ENCODE assay signal across 12 cellular contexts in genomic region chr17:67400193-67400592, GRCh38. TPM values are rescaled to one million over a fixed set of nuclear protein-coding genes. Genes with fewer than 3 reads are reported as not detected.
DNase-seq lines count a peak whose midpoint lies in the region; ATAC-seq, FAIRE-seq and TF ChIP-seq lines count a peak whose summit lies in the region.
"Had no signal": no experiment of that assay in that cellular context is flagged by ENCODE, and none has a peak within 500 bp of the region (broad histone marks: within the 10 kb centered on the region; RNA-seq: fewer than 3 reads in every experiment).

No MANE protein-coding gene starts in this region.

- no peak overlapping the region for H3K9ac ChIP-seq in endothelial cell of umbilical vein (replicated peaks; ENCODE audit: extremely low read depth, insufficient read depth, low read length)

- H3K4me1 ChIP-seq in left ventricle myocardium inferior: peaks cover 22% of the 10 kb centered on the region
- peaks cover 36% of the 10 kb centered on the region for H3K4me1 ChIP-seq in OCI-LY7 (ENCODE audit: insufficient read depth, low read length, poor library complexity, severe bottlenecking)
- no peaks in the 10 kb centered on the region for H3K4me1 ChIP-seq in endothelial cell of umbilical vein (ENCODE audit: control insufficient read depth, extremely low read depth, insufficient read depth, low read length)
- peaks cover 22% of the 10 kb centered on the region for H3K4me1 ChIP-seq in lower lobe of right lung

- BruUV-seq in OCI-LY7 (replicated peaks; lab: Mats Ljungman, UMichigan) (no TSS peak), endothelial cell of umbilical vein (replicated peaks; lab: Mats Ljungman, UMichigan) (no TSS peak)

- peaks cover 5% of the 10 kb centered on the region for H3K36me3 ChIP-seq in left ventricle myocardium inferior
- no peaks in the 10 kb centered on the region for H3K36me3 ChIP-seq in OCI-LY7 (ENCODE audit: insufficient read depth, low read length)
- no peaks in the 10 kb centered on the region for H3K36me3 ChIP-seq in endothelial cell of umbilical vein (ENCODE audit: control insufficient read depth in 2 of 2, extremely low read depth in 1 of 2, insufficient read depth in 2 of 2, low read length in 2 of 2)
- H3K36me3 ChIP-seq in lower lobe of right lung: no peaks in the 10 kb centered on the region

- H3K9me1 ChIP-seq in endothelial cell of umbilical vein (replicated peaks; ENCODE audit: control insufficient read depth, extremely low read depth, insufficient read depth, low read length): no peaks in the 10 kb centered on the region

- no peaks in the 10 kb centered on the region for H3K79me2 ChIP-seq in OCI-LY7 (ENCODE audit: insufficient read depth, low read depth, low read length)
- no peaks in the 10 kb centered on the region for H3K79me2 ChIP-seq in endothelial cell of umbilical vein (ENCODE audit: control insufficient read depth, insufficient read depth, low read length)

- H3K9me2 ChIP-seq in OCI-LY7 (ENCODE audit: insufficient read depth, low read length): no peaks in the 10 kb centered on the region

- CTCF ChIA-PET in OCI-LY7 (lab: Charles Lee; ENCODE audit: unreplicated experiment): no interaction called here
- CTCF ChIA-PET in endothelial cell of umbilical vein (lab: Charles Lee): interaction anchor here (1.1 kb wide), 1 partner anchor 11 kb away, joined by 3 read pairs; no protein-coding TSS in a partner anchor

- no peak for TF ChIP-seq POLR2A in endothelial cell of umbilical vein (IDR thresholded peaks at IDR 0.05; ENCODE audit: low read depth, low read length)

- H3K27me3 ChIP-seq in left ventricle myocardium inferior (ENCODE audit: low read depth): no peaks in the 10 kb centered on the region
- H3K27me3 ChIP-seq in endothelial cell of umbilical vein (ENCODE audit: control insufficient read depth in 2 of 2, insufficient read depth in 2 of 2, low read length in 2 of 2): no peaks in the 10 kb centered on the region
- no peaks in the 10 kb centered on the region for H3K27me3 ChIP-seq in lower lobe of right lung (ENCODE audit: low read depth)

- TF ChIP-seq CTCF in left ventricle myocardium inferior (IDR thresholded peaks at IDR 0.05; ENCODE audit: borderline replicate concordance) (no peak), OCI-LY7 (conservative IDR thresholded peaks at IDR 0.05; ENCODE audit: low read length) (no peak), endothelial cell of umbilical vein (IDR thresholded peaks at IDR 0.05; ENCODE audit: extremely low read depth in 1 of 2, insufficient read depth in 1 of 2, low read depth in 1 of 2, low read length in 2 of 2) (no peak), lower lobe of right lung (IDR thresholded peaks at IDR 0.05) (no peak)

- ATAC-seq in left cardiac atrium: no peak
- ATAC-seq in stimulated activated naive CD8-positive, alpha-beta T cell treated with anti-CD3 and anti-CD28 coated beads, Interleukin-15, amount 100 ng/mL, for 72 hours: peak; percentile 34
- no peak for ATAC-seq in lower lobe of right lung
- no peak for ATAC-seq in GM21526 (IDR thresholded peaks at IDR 0.05; ENCODE audit: low FRiP score, unreplicated experiment)

- H3K4me2 ChIP-seq in OCI-LY7 (ENCODE audit: low read length): peak overlapping the region; percentile 14; the same call in 1 of the 2 replicates
- H3K4me2 ChIP-seq in endothelial cell of umbilical vein (ENCODE audit: insufficient read depth, low read length): no peak overlapping the region

- dilution Hi-C loops in endothelial cell of umbilical vein (cut with MboI; ENCODE audit: extremely low pct_ligation_motif_present, low sequenced_read_pairs): no loop called here

- peaks cover 71% of the 10 kb centered on the region for H3K4me1 Mint-ChIP-seq in stimulated activated naive CD8-positive, alpha-beta T cell treated with anti-CD3 and anti-CD28 coated beads, Interleukin-15, amount 100 ng/mL, for 72 hours

- H3K4me3 Mint-ChIP-seq in stimulated activated naive CD8-positive, alpha-beta T cell treated with anti-CD3 and anti-CD28 coated beads, Interleukin-15, amount 100 ng/mL, for 72 hours: peak overlapping the region; percentile 74 to 83

- H3K9me3 Mint-ChIP-seq in stimulated activated naive CD8-positive, alpha-beta T cell treated with anti-CD3 and anti-CD28 coated beads, Interleukin-15, amount 100 ng/mL, for 72 hours: no peaks in the 10 kb centered on the region

- peak overlapping the region; percentile 20 for H3K4me3 ChIP-seq in left ventricle myocardium inferior
- H3K4me3 ChIP-seq in OCI-LY7 (ENCODE audit: low read depth, low read length, poor library complexity, severe bottlenecking): no peak overlapping the region
- H3K4me3 ChIP-seq in endothelial cell of umbilical vein (replicated peaks in 1 of 3; ENCODE audit: insufficient read depth in 1 of 3, low read depth in 1 of 3, low read length in 3 of 3): no peak overlapping the region
- no peak overlapping the region for H3K4me3 ChIP-seq in lower lobe of right lung

- H3K9me3 ChIP-seq in left ventricle myocardium inferior (replicated peaks) (no peaks in the 10 kb centered on the region), OCI-LY7 (ENCODE audit: low read length) (no peaks in the 10 kb centered on the region), endothelial cell of umbilical vein (replicated peaks; ENCODE audit: control insufficient read depth, insufficient read depth, low read length) (no peaks in the 10 kb centered on the region), lower lobe of right lung (no peaks in the 10 kb centered on the region)

- no peak for DNase-seq in left ventricle myocardium inferior
- no peak for DNase-seq in left cardiac atrium
- no peak for DNase-seq in OCI-LY7 (ENCODE audit: low spot score)
- peak; percentile 27 for DNase-seq in endothelial cell of umbilical vein (ENCODE audit: low read depth, low spot score)
- no peak for DNase-seq in stimulated activated naive CD8-positive, alpha-beta T cell treated with anti-CD3 and anti-CD28 coated beads, Interleukin-15, amount 100 ng/mL, for 72 hours
- DNase-seq in retina: no peak
- DNase-seq in lower lobe of right lung: no peak
- DNase-seq: effector CD4-positive, alpha-beta T cell; NCI-H446 treated with DMSO at 0.1 percent for 48 hours had no signal

- intact Hi-C loops in left ventricle myocardium inferior (cut with micrococcal nuclease): no loop called here
- intact Hi-C loops in left cardiac atrium (cut with DNase I): no loop called here
- intact Hi-C loops in OCI-LY7 (cut with micrococcal nuclease; ENCODE audit: unreplicated experiment): no loop called here
- intact Hi-C loops in endothelial cell of umbilical vein (cut with micrococcal nuclease): no loop called here
- intact Hi-C loops in lower lobe of right lung (cut with DNase I): no loop called here

- H3K27ac ChIP-seq in left ventricle myocardium inferior (replicated peaks) (peak overlapping the region; percentile 48), OCI-LY7 (ENCODE audit: low read depth, low read length, poor library complexity, severe bottlenecking) (no peak overlapping the region), endothelial cell of umbilical vein (ENCODE audit: insufficient read depth, low read depth, low read length) (no peak overlapping the region), lower lobe of right lung (no peak overlapping the region)

- no peaks in the 10 kb centered on the region for H3K27me3 Mint-ChIP-seq in stimulated activated naive CD8-positive, alpha-beta T cell treated with anti-CD3 and anti-CD28 coated beads, Interleukin-15, amount 100 ng/mL, for 72 hours

- POLR2A ChIA-PET in OCI-LY7 (lab: Charles Lee): interaction anchor here (0.5 to 0.6 kb wide), 3 partner anchors 52 to 176 kb away, joined by 3 to 4 read pairs (median 3); no protein-coding TSS in a partner anchor
- POLR2A ChIA-PET in endothelial cell of umbilical vein (lab: Charles Lee): no interaction called here

- H2AFZ ChIP-seq in OCI-LY7 (ENCODE audit: low read length) (no peak overlapping the region), endothelial cell of umbilical vein (ENCODE audit: low read depth, low read length) (no peak overlapping the region)

- H3K27ac Mint-ChIP-seq in stimulated activated naive CD8-positive, alpha-beta T cell treated with anti-CD3 and anti-CD28 coated beads, Interleukin-15, amount 100 ng/mL, for 72 hours: peak overlapping the region; percentile 96 to 97

- no peaks in the 10 kb centered on the region; the same call in 1 of the 2 replicates for H4K20me1 ChIP-seq in OCI-LY7 (ENCODE audit: insufficient read depth, low read length)
- H4K20me1 ChIP-seq in endothelial cell of umbilical vein (replicated peaks; ENCODE audit: control insufficient read depth, extremely low read depth, insufficient read depth, low read length): no peaks in the 10 kb centered on the region

- no peak for FAIRE-seq in endothelial cell of umbilical vein (lab: Jason Lieb, UNC)
- FAIRE-seq: D721Med, HTR-8/SVneo had no signal

TF ChIP-seq in endothelial cell of umbilical vein, 7 proteins besides CTCF, POLR2A, EP300 and RAD21 (continues in another document):
- no peak for TF ChIP-seq EZH2 (IDR thresholded peaks at IDR 0.05; ENCODE audit: borderline replicate concordance, low read depth, low read length, severe bottlenecking)
- no peak for TF ChIP-seq GATA2 (IDR thresholded peaks at IDR 0.05; ENCODE audit: insufficient read depth, insufficient read length, low read depth, low read length)

RNA-seq across cellular contexts. Expression of gene PITPNC1, which starts 23.1 kb away (rescaled TPM):
- total RNA-seq in left ventricle myocardium inferior (8.1 TPM), left cardiac atrium (10 to 100 TPM; 26.2 to 33.7 TPM), OCI-LY7 (2022) (20.1 and 21.1 TPM in 2 replicates), endothelial cell of umbilical vein (9.6 and 10.5 TPM in 2 replicates), lower lobe of right lung (23.7 TPM)
- total RNA-seq in OCI-LY7 (2014; rRNA removed; shearing (Covaris generic)): 13.3 and 14.3 TPM in 2 replicates
- polyA plus RNA-seq in endothelial cell of umbilical vein: 2.0 and 2.4 TPM in 2 replicates
- polyA plus RNA-seq in endothelial cell of umbilical vein (2011; cell fraction: cytosol; rRNA removed): 4.4 and 5.0 TPM in 2 replicates
- polyA plus RNA-seq in endothelial cell of umbilical vein (2011; cell fraction: nucleus; rRNA removed): 4.2 and 4.5 TPM in 2 replicates
- 8.9 and 11.9 TPM in 2 replicates for polyA plus RNA-seq in endothelial cell of umbilical vein (2012)
- 5.0 and 6.5 TPM in 2 replicates for polyA minus RNA-seq in endothelial cell of umbilical vein
- 9.3 TPM for polyA minus RNA-seq in endothelial cell of umbilical vein (2011; cell fraction: cytosol; rRNA and poly(A)+ RNA removed)
- 6.4 TPM in 2 replicates for polyA minus RNA-seq in endothelial cell of umbilical vein (2011; cell fraction: nucleus; rRNA and poly(A)+ RNA removed)

RNA-seq across cellular contexts. Expression of gene PSMD12, which starts 33.8 kb away (rescaled TPM):
- 45.0 TPM for total RNA-seq in left ventricle myocardium inferior
- total RNA-seq in left cardiac atrium: 10 to 100 TPM; 40.9 to 58.6 TPM
- total RNA-seq in OCI-LY7 (2014; rRNA removed; shearing (Covaris generic)): 15.0 and 20.0 TPM in 2 replicates
- 54.5 and 62.8 TPM in 2 replicates for total RNA-seq in OCI-LY7 (2022)
- 69.8 and 73.0 TPM in 2 replicates for total RNA-seq in endothelial cell of umbilical vein
- 8.8 and 14.1 TPM in 2 replicates for polyA plus RNA-seq in endothelial cell of umbilical vein
- 24.1 and 28.1 TPM in 2 replicates for polyA plus RNA-seq in endothelial cell of umbilical vein (2011; cell fraction: cytosol; rRNA removed)
- polyA plus RNA-seq in endothelial cell of umbilical vein (2011; cell fraction: nucleus; rRNA removed): 23.4 and 37.2 TPM in 2 replicates
- polyA plus RNA-seq in endothelial cell of umbilical vein (2012): 53.5 and 93.2 TPM in 2 replicates
- 13.4 and 16.3 TPM in 2 replicates for polyA minus RNA-seq in endothelial cell of umbilical vein
- 78.7 TPM for polyA minus RNA-seq in endothelial cell of umbilical vein (2011; cell fraction: cytosol; rRNA and poly(A)+ RNA removed)
- polyA minus RNA-seq in endothelial cell of umbilical vein (2011; cell fraction: nucleus; rRNA and poly(A)+ RNA removed): 23.9 and 30.1 TPM in 2 replicates
- 41.3 TPM for total RNA-seq in lower lobe of right lung
